Comparison of ENCODE assay signal across 8 cellular contexts in the genomic region with DNA sequence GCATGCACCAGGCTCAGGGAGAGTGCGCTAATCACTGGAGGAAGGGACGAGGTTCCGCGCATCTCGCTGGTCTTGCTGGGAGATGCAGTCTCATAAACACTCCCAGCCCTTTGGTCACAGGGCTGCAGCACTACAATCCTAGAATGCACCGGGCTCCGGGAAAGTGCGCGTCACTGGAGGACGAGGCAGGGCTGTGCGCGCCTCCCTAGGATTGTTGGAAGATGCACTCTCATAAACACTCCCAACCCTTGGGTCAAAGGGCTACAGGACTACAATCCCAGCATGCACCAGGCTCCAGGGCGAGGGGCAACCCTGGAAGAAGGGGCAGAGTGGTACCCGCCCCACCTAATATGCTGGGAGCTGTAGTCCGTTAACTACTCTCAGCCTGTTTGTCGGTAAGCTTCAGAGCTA. TPM values are rescaled to one million over a fixed set of nuclear protein-coding genes. Genes with fewer than 3 reads are reported as not detected.
DNase-seq lines count a peak whose midpoint lies in the region; TF ChIP-seq lines count a peak whose summit lies in the region.
"Not testable (repeated sequence)": the region's sequence is repeated elsewhere in the genome, so short reads cannot be mapped to it uniquely, and the experiment has no call there.

No MANE protein-coding gene starts in this region.

- CTCF ChIA-PET in AG04449 (lab: Yijun Ruan, JAX): not testable (repeated sequence)

- H3K27me3 Mint-ChIP-seq in H9 (ENCODE audit: low read depth): not testable (repeated sequence)

- in situ Hi-C loops in astrocyte of the spinal cord (cut with HindIII; ENCODE audit: low sequenced_read_pairs): not testable (repeated sequence)

- not testable (repeated sequence) for TF ChIP-seq CTCF in AG04449 (IDR thresholded peaks at IDR 0.05; ENCODE audit: insufficient read depth, low read length, missing control alignments); H9 (conservative IDR thresholded peaks at IDR 0.05); WERI-Rb-1 (IDR thresholded peaks at IDR 0.05; ENCODE audit: low read depth, low read length); astrocyte of the spinal cord (IDR thresholded peaks at IDR 0.05; ENCODE audit: low read depth, low read length); kidney epithelial cell (IDR thresholded peaks at IDR 0.05; ENCODE audit: insufficient read depth, low read length, poor library complexity, severe bottlenecking); osteoblast (IDR thresholded peaks at IDR 0.05; ENCODE audit: extremely low read depth, low read depth, low read length)

- H4K5ac ChIP-seq in H9 (ENCODE audit: insufficient read length, low read depth, low read length): not testable (repeated sequence)

- H2BK15ac ChIP-seq in H9 (ENCODE audit: low read depth, low read length): not testable (repeated sequence)

- not testable (repeated sequence) for H3K27me3 ChIP-seq in H9 (ENCODE audit: insufficient read depth, low read length); WERI-Rb-1 (ENCODE audit: insufficient read depth, low read depth, severe bottlenecking); kidney epithelial cell (ENCODE audit: control insufficient read depth, insufficient read depth, low read length); osteoblast (ENCODE audit: insufficient read depth, low read length)

- not testable (repeated sequence) for H3K36me3 ChIP-seq in WERI-Rb-1; kidney epithelial cell (ENCODE audit: control insufficient read depth, insufficient read depth, low read length); osteoblast (ENCODE audit: insufficient read depth, low read length)

- H3K18ac ChIP-seq in H9 (ENCODE audit: insufficient read length, low read depth, low read length): not testable (repeated sequence)

- peaks cover 10 to 18% of the 10 kb centered on the region in 2 experiments for H3K4me1 Mint-ChIP-seq in H9

- H2BK12ac ChIP-seq in H9 (ENCODE audit: insufficient read length, low read depth, low read length): not testable (repeated sequence)

- H3K4me3 Mint-ChIP-seq in H9: peak overlapping the region; percentile 85 to 90

- H2BK20ac ChIP-seq in H9 (ENCODE audit: low read depth, low read length, poor library complexity, severe bottlenecking): not testable (repeated sequence)

- not testable (repeated sequence) for H3K27ac ChIP-seq in H9 (ENCODE audit: insufficient read length, low read depth, low read length); WERI-Rb-1; osteoblast (ENCODE audit: low read depth, low read length)

- not testable (repeated sequence) for H4K8ac ChIP-seq in H9 (replicated peaks; ENCODE audit: insufficient read length, low read depth, low read length)

- not testable (repeated sequence) for H3K56ac ChIP-seq in H9 (ENCODE audit: insufficient read length, low read depth, low read length)

- not testable (repeated sequence) for H3K4me1 ChIP-seq in H9 (ENCODE audit: insufficient read depth, low read length); osteoblast (ENCODE audit: insufficient read depth, low read length)

- WGBS in H9 (ENCODE audit: extremely low coverage, insufficient read length, low lambda C conversion rate): no CpG with 5 or more reads among the region's 16 CpGs

- H3T11ph ChIP-seq in H9 (ENCODE audit: low read length): not testable (repeated sequence)

- not testable (repeated sequence) for H3K23ac ChIP-seq in H9 (ENCODE audit: insufficient read length, low read depth, low read length)

- not testable (repeated sequence) for H3K9me3 ChIP-seq in H9 (ENCODE audit: control insufficient read depth, low read depth, low read length); WERI-Rb-1 (ENCODE audit: severe bottlenecking); osteoblast (ENCODE audit: low read depth, low read length)

- peak overlapping the region in 2 of 3 experiments; percentile 22 to 75; a peak in 2 of 7 replicates for H3K27ac Mint-ChIP-seq in H9

- DNase-seq in AG04449 (ENCODE audit: low read depth, low spot score): peak; percentile 21
- DNase-seq in H9: peak; percentile 95
- peak; percentile 92 for DNase-seq in WERI-Rb-1
- peak; percentile 81 for DNase-seq in astrocyte of the spinal cord (ENCODE audit: low read depth, low spot score)
- DNase-seq in fibroblast of peridontal ligament (ENCODE audit: extremely low read depth): peak; percentile 43
- peak; percentile 54 for DNase-seq in kidney epithelial cell (ENCODE audit: low read depth)
- DNase-seq in osteoblast (ENCODE audit: insufficient read length, low spot score, missing footprints): peak; percentile 48
- DNase-seq in stimulated activated CD8-positive, alpha-beta memory T cell treated with anti-CD3 and anti-CD28 coated beads, Interleukin-15, amount 100 ng/mL, for 48 hours (ENCODE audit: low read depth in 2 of 2): peak; percentile 8 to 25

- H3K36me3 Mint-ChIP-seq in H9 (ENCODE audit: insufficient read depth in 1 of 3, low read depth in 3 of 3): not testable (repeated sequence)

- H2BK120ac ChIP-seq in H9 (ENCODE audit: low read depth, low read length, poor library complexity, severe bottlenecking): not testable (repeated sequence)

- H3K23me2 ChIP-seq in H9 (ENCODE audit: insufficient read length, low read depth, low read length, poor library complexity, severe bottlenecking): not testable (repeated sequence)

- H3K4ac ChIP-seq in H9 (ENCODE audit: low read depth, low read length): not testable (repeated sequence)

- POLR2A ChIA-PET in AG04449 (lab: Yijun Ruan, JAX): not testable (repeated sequence)

- peak overlapping the region; percentile 85 for H3K4me2 ChIP-seq in H9 (ENCODE audit: insufficient read depth, insufficient read length, low read length)
- peak overlapping the region; percentile 80 for H3K4me2 ChIP-seq in osteoblast (ENCODE audit: insufficient read depth, low read length)

- not testable (repeated sequence) for H2AK5ac ChIP-seq in H9 (ENCODE audit: insufficient read length, low read length)

- not testable (repeated sequence) for H2AFZ ChIP-seq in H9 (ENCODE audit: low read length)
- H2AFZ ChIP-seq in osteoblast (ENCODE audit: low read length): peak overlapping the region; percentile 88

- H3K14ac ChIP-seq in H9 (ENCODE audit: insufficient read depth, low read length): not testable (repeated sequence)

- not testable (repeated sequence) for H3K79me2 ChIP-seq in H9 (ENCODE audit: insufficient read depth, low read length); osteoblast (ENCODE audit: insufficient read depth, low read length)

- not testable (repeated sequence) for H2BK5ac ChIP-seq in H9 (ENCODE audit: insufficient read length, low read length)

- not testable (repeated sequence) for H3K9ac ChIP-seq in H9 (ENCODE audit: extremely low read depth, insufficient read length, low read length)

- H3K9me3 Mint-ChIP-seq in H9: not testable (repeated sequence)

- H4K91ac ChIP-seq in H9 (ENCODE audit: insufficient read length, low read depth, low read length): not testable (repeated sequence)

- H4K20me1 ChIP-seq in H9 (ENCODE audit: control insufficient read depth, insufficient read depth, insufficient read length); osteoblast (ENCODE audit: insufficient read depth, low read length): not testable (repeated sequence)

- H3K4me3 ChIP-seq in AG04449 (ENCODE audit: low read depth, low read length) (peak overlapping the region; percentile 66), WERI-Rb-1 (ENCODE audit: low read depth, low read length) (peak overlapping the region; percentile 74), astrocyte of the spinal cord (ENCODE audit: low read depth, low read length) (peak overlapping the region; percentile 61), kidney epithelial cell (ENCODE audit: low read depth, low read length) (peak overlapping the region; percentile 62), osteoblast (ENCODE audit: insufficient read depth, low read length) (peak overlapping the region; percentile 75)

- H3K79me1 ChIP-seq in H9 (ENCODE audit: insufficient read depth, low read depth, low read length, poor library complexity, severe bottlenecking): not testable (repeated sequence)

RNA-seq across cellular contexts. Expression of a gene that starts 23.0 kb away (rescaled TPM):
- not detected in 2 replicates for total RNA-seq in H9 (2021)
- not detected in 2 replicates for total RNA-seq in kidney epithelial cell
- total RNA-seq in osteoblast: under 0.01 TPM in 1 of 2 replicates, not detected in the other

Comparison
In these comparisons a context has a peak if more than half of its experiments do, and no peak if none do; other contexts are left out.
1. DNase-seq: peak in every context shown above with its lines; median percentile 95 in H9; 92 in WERI-Rb-1; 81 in astrocyte of the spinal cord; 54 in kidney epithelial cell; 48 in osteoblast; 43 in fibroblast of peridontal ligament; 21 in AG04449; 16 in stimulated activated CD8-positive, alpha-beta memory T cell treated with anti-CD3 and anti-CD28 coated beads, Interleukin-15, amount 100 ng/mL, for 48 hours.